ENCODE assay signal across 8 cellular contexts in genomic region chr6:36422714-36423100, GRCh38. TPM values are rescaled to one million over a fixed set of nuclear protein-coding genes. Genes with fewer than 3 reads are reported as not detected.
DNase-seq lines count a peak whose midpoint lies in the region; ATAC-seq and TF ChIP-seq lines count a peak whose summit lies in the region.

No MANE protein-coding gene starts in this region.

- no peaks in the 10 kb centered on the region for H3K79me2 ChIP-seq in ACC112 (ENCODE audit: control insufficient read depth, insufficient read depth, low read length, unreplicated experiment)

- peak; percentile 3 for ATAC-seq in HG02610 (IDR thresholded peaks at IDR 0.05; ENCODE audit: unreplicated experiment)
- ATAC-seq in HG03280 (IDR thresholded peaks at IDR 0.05; ENCODE audit: unreplicated experiment), result no peak
- ATAC-seq in GM21447 (IDR thresholded peaks at IDR 0.05; ENCODE audit: unreplicated experiment), result no peak

- H3K27ac ChIP-seq in ACC112 (ENCODE audit: low read depth, low read length) (peak overlapping the region; percentile 69), breast epithelium (peak overlapping the region; percentile 92 to 95), muscle layer of colon (ENCODE audit: low read depth, low read length) (peak overlapping the region; percentile 72)

- H3K36me3 ChIP-seq in ACC112 (ENCODE audit: insufficient read depth, low read length), result no peaks in the 10 kb centered on the region
- no peaks in the 10 kb centered on the region for H3K36me3 ChIP-seq in breast epithelium
- H3K36me3 ChIP-seq in muscle layer of colon (ENCODE audit: insufficient read depth, low read length), result no peaks in the 10 kb centered on the region

- intact Hi-C loops in breast epithelium (cut with DNase I; ENCODE audit: low total_unique reads), result no loop called here

- TF ChIP-seq CTCF in breast epithelium (IDR thresholded peaks at IDR 0.05), result no peak

- H3K4me1 ChIP-seq in ACC112 (ENCODE audit: control insufficient read depth, insufficient read depth, low read length, unreplicated experiment) (peaks cover 8% of the 10 kb centered on the region), breast epithelium (peaks cover 0 to 6% of the 10 kb centered on the region in 2 donors), muscle layer of colon (ENCODE audit: insufficient read depth, low read length) (peaks cover 9% of the 10 kb centered on the region)

- H3K27me3 ChIP-seq in ACC112 (ENCODE audit: insufficient read depth, low read length) (no peaks in the 10 kb centered on the region), breast epithelium (no peaks in the 10 kb centered on the region), muscle layer of colon (ENCODE audit: control insufficient read depth in 1 of 2, insufficient read depth in 2 of 2, low read length in 2 of 2) (no peaks in the 10 kb centered on the region)

- DNase-seq in breast epithelium (ENCODE audit: low spot score in 2 of 2), result no peak
- no peak for DNase-seq in NCI-H2227 treated with DMSO at 0.1 percent for 48 hours (lab: John Stamatoyannopoulos, UW)
- no peak for DNase-seq in HPDE6-E6E7 (ENCODE audit: extremely low spot score)

- TF ChIP-seq POLR2A in breast epithelium (IDR thresholded peaks at IDR 0.05), result no peak

- peak overlapping the region; percentile 77 for H3K9ac ChIP-seq in muscle layer of colon (ENCODE audit: low read length)

- peak overlapping the region; percentile 88 for H3K4me3 ChIP-seq in ACC112 (ENCODE audit: low read depth, low read length)
- H3K4me3 ChIP-seq in breast epithelium, result peak overlapping the region; percentile 49 to 71 (median 58)
- peak overlapping the region in 1 of 2 donors; percentile 68 for H3K4me3 ChIP-seq in muscle layer of colon (ENCODE audit: low read depth in 1 of 2, low read length in 2 of 2)

- peak overlapping the region; percentile 98 for H2AFZ ChIP-seq in ACC112 (ENCODE audit: low read length, unreplicated experiment)

- H3K9me3 ChIP-seq in breast epithelium, result no peaks in the 10 kb centered on the region
- H3K9me3 ChIP-seq in muscle layer of colon (ENCODE audit: low read length), result no peaks in the 10 kb centered on the region

RNA-seq across cellular contexts. Expression of gene PXT1, which starts 19.9 kb away (rescaled TPM):
- total RNA-seq in breast epithelium, result under 1 TPM in 1 of 3 donors, not detected in 2; 0.15 TPM

RNA-seq across cellular contexts. Expression of gene KCTD20, which starts 20.1 kb away (rescaled TPM):
- total RNA-seq in breast epithelium, result 10 to 100 TPM; 59.4 to 64.5 (median 61.6) TPM

RNA-seq across cellular contexts. Expression of gene ETV7, which starts 35.2 kb away (rescaled TPM):
- total RNA-seq in breast epithelium, result under 1 TPM; 0.44 to 0.98 (median 0.80) TPM
